In genomic region chr1:23951646-23952095, GRCh38 we compare ENCODE assay signal across 13 cellular contexts. TPM values are rescaled to one million over a fixed set of nuclear protein-coding genes. Genes with fewer than 3 reads are reported as not detected.
DNase-seq lines count a peak whose midpoint lies in the region; ATAC-seq, FAIRE-seq and TF ChIP-seq lines count a peak whose summit lies in the region.
"Had no signal": no experiment of that assay in that cellular context is flagged by ENCODE, and none has a peak within 500 bp of the region (broad histone marks: within the 10 kb centered on the region; RNA-seq: fewer than 3 reads in every experiment).

No MANE protein-coding gene starts in this region.

- CTCF ChIA-PET in Calu3 (lab: Charles Lee), result interaction anchor here (0.6 to 0.9 kb wide), 4 partner anchors 58 to 395 kb away, joined by 3 to 4 read pairs (median 3); no protein-coding TSS in a partner anchor
- CTCF ChIA-PET in CD4-positive, alpha-beta memory T cell (lab: Charles Lee; ENCODE audit: partially characterized antibody), result no interaction called here
- CTCF ChIA-PET in activated CD8-positive, alpha-beta T cell treated with anti-CD3 and anti-CD28 coated beads, Interleukin-2, amount 10 ng/mL, durations not matched to agents 7 days and 5 days (lab: Charles Lee), result interaction anchor here (1.3 kb wide), 1 partner anchor 76 kb away, joined by 3 read pairs; no protein-coding TSS in a partner anchor

- H3K4me3 Mint-ChIP-seq in Calu3 (ENCODE audit: low read depth, unreplicated experiment), result no peak overlapping the region
- H3K4me3 Mint-ChIP-seq in CD4-positive, alpha-beta memory T cell, result no peak overlapping the region
- no peak overlapping the region for H3K4me3 Mint-ChIP-seq in activated CD8-positive, alpha-beta T cell treated with anti-CD3 and anti-CD28 coated beads, Interleukin-2, amount 10 ng/mL, durations not matched to agents 7 days and 5 days
- H3K4me3 Mint-ChIP-seq: activated T-helper 17 cell treated with anti-CD3 and anti-CD28 coated beads, Interleukin-2, amount 50 U/mL, for 72 hours; nephron had no signal

- H3K27ac Mint-ChIP-seq in Calu3 (ENCODE audit: unreplicated experiment), result peak overlapping the region; percentile 52
- no peak overlapping the region for H3K27ac Mint-ChIP-seq in CD4-positive, alpha-beta memory T cell
- no peak overlapping the region for H3K27ac Mint-ChIP-seq in activated CD8-positive, alpha-beta T cell treated with anti-CD3 and anti-CD28 coated beads, Interleukin-2, amount 10 ng/mL, durations not matched to agents 7 days and 5 days
- H3K27ac Mint-ChIP-seq: activated T-helper 17 cell treated with anti-CD3 and anti-CD28 coated beads, Interleukin-2, amount 50 U/mL, for 72 hours had no signal

- ATAC-seq in esophagus mucosa, result peak; percentile 84
- peak; percentile 44 to 68 (median 52) for ATAC-seq in pancreas
- ATAC-seq in GM19023 (IDR thresholded peaks at IDR 0.05; ENCODE audit: unreplicated experiment), result no peak
- ATAC-seq in activated CD8-positive, alpha-beta T cell treated with anti-CD3 and anti-CD28 coated beads, Interleukin-2, amount 10 ng/mL, durations not matched to agents 7 days and 5 days, result no peak
- ATAC-seq: activated T-helper 17 cell treated with anti-CD3 and anti-CD28 coated beads, Interleukin-2, amount 50 U/mL, for 72 hours had no signal

- peak overlapping the region in 2 of 4 donors; percentile 40 to 44 for H3K27ac ChIP-seq in pancreas
- H3K27ac ChIP-seq in CD4-positive, alpha-beta memory T cell (ENCODE audit: low read depth, low read length), result no peak overlapping the region

- 41 to 42% methylated on average over 9 of the region's 9 CpGs for WGBS in pancreas, 2 donors

- DNase-seq in Calu3, result peak; percentile 56
- DNase-seq in NCI-H226, result peak; percentile 65
- DNase-seq in pancreas, result peak in 1 of 6 donors; percentile 49
- no peak for DNase-seq in CD4-positive, alpha-beta memory T cell
- DNase-seq in NCI-H2196 (lab: John Stamatoyannopoulos, UW; ENCODE audit: unreplicated experiment), result no peak
- DNase-seq in activated CD8-positive, alpha-beta T cell treated with anti-CD3 and anti-CD28 coated beads, Interleukin-2, amount 10 ng/mL, durations not matched to agents 7 days and 5 days, result no peak
- DNase-seq: GF-D8, NCI-H187 had no signal

- H3K36me3 ChIP-seq in pancreas, result no peaks in the 10 kb centered on the region
- H3K36me3 ChIP-seq in CD4-positive, alpha-beta memory T cell (ENCODE audit: insufficient read depth, low read length), result no peaks in the 10 kb centered on the region

- H3K9me3 ChIP-seq in pancreas, result no peaks in the 10 kb centered on the region
- H3K9me3 ChIP-seq in CD4-positive, alpha-beta memory T cell (ENCODE audit: control insufficient read depth in 1 of 2, low read length in 2 of 2), result no peaks in the 10 kb centered on the region

- no peaks in the 10 kb centered on the region for H3K9me3 Mint-ChIP-seq in Calu3 (ENCODE audit: low read depth, unreplicated experiment)
- peaks cover 0 to 13% (median 8%) of the 10 kb centered on the region in 8 donors for H3K9me3 Mint-ChIP-seq in CD4-positive, alpha-beta memory T cell
- H3K9me3 Mint-ChIP-seq in activated CD8-positive, alpha-beta T cell treated with anti-CD3 and anti-CD28 coated beads, Interleukin-2, amount 10 ng/mL, durations not matched to agents 7 days and 5 days (ENCODE audit: insufficient read depth), result peaks cover 6% of the 10 kb centered on the region
- H3K9me3 Mint-ChIP-seq: activated T-helper 17 cell treated with anti-CD3 and anti-CD28 coated beads, Interleukin-2, amount 50 U/mL, for 72 hours had no signal

- TF ChIP-seq CTCF in Calu3 (IDR thresholded peaks at IDR 0.05; ENCODE audit: unreplicated experiment), result no peak
- TF ChIP-seq CTCF in pancreas (IDR thresholded peaks at IDR 0.05), result no peak

- intact Hi-C loops in Calu3 (cut with micrococcal nuclease; ENCODE audit: unreplicated experiment) (no loop called here), pancreas (cut with DNase I) (loop anchor here in 2 of 3 donors (10.0 kb wide), 1 partner anchor 73 kb away; no protein-coding TSS in a partner anchor)
- intact Hi-C loops in CD4-positive, alpha-beta memory T cell (cut with micrococcal nuclease), result loop anchor here (10.0 kb wide), 1 partner anchor 147 kb away; the partner anchor contains the start of gene GALE

- POLR2A ChIA-PET in CD4-positive, alpha-beta memory T cell (lab: Charles Lee; ENCODE audit: partially characterized antibody), result no interaction called here
- POLR2A ChIA-PET in activated CD8-positive, alpha-beta T cell treated with anti-CD3 and anti-CD28 coated beads, Interleukin-2, amount 10 ng/mL, durations not matched to agents 7 days and 5 days (lab: Charles Lee), result no interaction called here

- H3K36me3 Mint-ChIP-seq in Calu3 (ENCODE audit: insufficient read depth, unreplicated experiment), result peaks cover 5% of the 10 kb centered on the region
- peaks cover 2 to 4% of the 10 kb centered on the region in 2 donors for H3K36me3 Mint-ChIP-seq in CD4-positive, alpha-beta memory T cell
- peaks cover 3% of the 10 kb centered on the region for H3K36me3 Mint-ChIP-seq in activated CD8-positive, alpha-beta T cell treated with anti-CD3 and anti-CD28 coated beads, Interleukin-2, amount 10 ng/mL, durations not matched to agents 7 days and 5 days (ENCODE audit: low read depth)

- peaks cover 14 to 27% (median 21%) of the 10 kb centered on the region in 3 donors for H3K4me1 ChIP-seq in pancreas
- peaks cover 8% of the 10 kb centered on the region for H3K4me1 ChIP-seq in CD4-positive, alpha-beta memory T cell (ENCODE audit: insufficient read depth, low read length)

- H3K4me3 ChIP-seq in pancreas, result no peak overlapping the region
- H3K4me3 ChIP-seq in CD4-positive, alpha-beta memory T cell (ENCODE audit: low read length in 2 of 2), result no peak overlapping the region

- H3K27me3 ChIP-seq in pancreas, result no peaks in the 10 kb centered on the region
- H3K27me3 ChIP-seq in CD4-positive, alpha-beta memory T cell (ENCODE audit: insufficient read depth, low read length), result no peaks in the 10 kb centered on the region

- no peaks in the 10 kb centered on the region for H3K27me3 Mint-ChIP-seq in Calu3 (ENCODE audit: unreplicated experiment)
- H3K27me3 Mint-ChIP-seq in CD4-positive, alpha-beta memory T cell, result peaks cover 0 to 6% of the 10 kb centered on the region in 2 donors
- peaks cover 4% of the 10 kb centered on the region for H3K27me3 Mint-ChIP-seq in activated CD8-positive, alpha-beta T cell treated with anti-CD3 and anti-CD28 coated beads, Interleukin-2, amount 10 ng/mL, durations not matched to agents 7 days and 5 days (ENCODE audit: low read depth)
- H3K27me3 Mint-ChIP-seq: activated T-helper 17 cell treated with anti-CD3 and anti-CD28 coated beads, Interleukin-2, amount 50 U/mL, for 72 hours had no signal

- no TSS peak for BruUV-seq in Calu3 (replicated peaks; lab: Mats Ljungman, UMichigan)

- no peak for FAIRE-seq in pancreas (lab: Jason Lieb, UNC)
- FAIRE-seq: frontal cortex had no signal

- peaks cover 16% of the 10 kb centered on the region for H3K4me1 Mint-ChIP-seq in Calu3 (ENCODE audit: low read depth, unreplicated experiment)
- peaks cover 6 to 17% (median 7%) of the 10 kb centered on the region in 4 donors for H3K4me1 Mint-ChIP-seq in CD4-positive, alpha-beta memory T cell
- peaks cover 18% of the 10 kb centered on the region for H3K4me1 Mint-ChIP-seq in activated CD8-positive, alpha-beta T cell treated with anti-CD3 and anti-CD28 coated beads, Interleukin-2, amount 10 ng/mL, durations not matched to agents 7 days and 5 days (ENCODE audit: low read depth)

RNA-seq across cellular contexts. Expression of gene PNRC2, which starts 8.0 kb away (rescaled TPM):
- total RNA-seq in Calu3 (2022), result 57.9 and 59.0 TPM in 2 replicates
- total RNA-seq in esophagus mucosa, result 47.8 TPM
- 10 to 100 TPM; 24.3 to 57.4 (median 38.3) TPM for total RNA-seq in pancreas
- polyA plus RNA-seq in pancreas, result 10 to 100 TPM; 30.2 to 49.0 TPM
- 100 to 1,000 TPM; 156 to 160 TPM for total RNA-seq in CD4-positive, alpha-beta memory T cell
- 100 to 1,000 TPM; 127 to 140 TPM for polyA plus RNA-seq in CD4-positive, alpha-beta memory T cell
- 100 to 1,000 TPM; 129 to 134 TPM for total RNA-seq in activated CD8-positive, alpha-beta T cell treated with anti-CD3 and anti-CD28 coated beads, Interleukin-2, amount 10 ng/mL, durations not matched to agents 7 days and 5 days

RNA-seq across cellular contexts. Expression of gene SRSF10, which starts 28.5 kb away (rescaled TPM):
- total RNA-seq in Calu3 (2022) (113 and 121 TPM in 2 replicates), esophagus mucosa (48.5 TPM), pancreas (10 to 100 TPM; 25.5 to 54.9 (median 37.1) TPM)
- polyA plus RNA-seq in pancreas, result 10 to 100 TPM; 42.8 to 78.8 TPM
- 100 to 1,000 TPM; 163 to 169 TPM for total RNA-seq in CD4-positive, alpha-beta memory T cell
- polyA plus RNA-seq in CD4-positive, alpha-beta memory T cell, result 100 to 1,000 TPM; 109 to 111 TPM
- 100 to 1,000 TPM; 223 to 228 TPM for total RNA-seq in activated CD8-positive, alpha-beta T cell treated with anti-CD3 and anti-CD28 coated beads, Interleukin-2, amount 10 ng/mL, durations not matched to agents 7 days and 5 days

RNA-seq across cellular contexts. Expression of gene CNR2, which starts 38.5 kb away (rescaled TPM):
- total RNA-seq in Calu3 (2022) (not detected in 2 replicates), esophagus mucosa (0.12 TPM), pancreas (not detected)
- polyA plus RNA-seq in pancreas, result not detected
- not detected for total RNA-seq in CD4-positive, alpha-beta memory T cell
- polyA plus RNA-seq in CD4-positive, alpha-beta memory T cell, result under 1 TPM in 1 of 2 donors, not detected in 1; 0.36 TPM
- total RNA-seq in activated CD8-positive, alpha-beta T cell treated with anti-CD3 and anti-CD28 coated beads, Interleukin-2, amount 10 ng/mL, durations not matched to agents 7 days and 5 days, result 1 to 10 TPM; 3.4 to 3.7 TPM
- total RNA-seq: frontal cortex had no signal

Comparison
In these comparisons a context has a peak if more than half of its experiments do, and no peak if none do; other contexts are left out.
1. DNase-seq: peak in Calu3 (single experiment) and NCI-H226 (single experiment); none in CD4-positive, alpha-beta memory T cell (0 of 5), NCI-H2196 (single experiment) and activated CD8-positive, alpha-beta T cell treated with anti-CD3 and anti-CD28 coated beads, Interleukin-2, amount 10 ng/mL, durations not matched to agents 7 days and 5 days (single experiment).
2. ATAC-seq: peak in esophagus mucosa (single experiment) and pancreas (4 of 4); none in GM19023 (single experiment) and activated CD8-positive, alpha-beta T cell treated with anti-CD3 and anti-CD28 coated beads, Interleukin-2, amount 10 ng/mL, durations not matched to agents 7 days and 5 days (single experiment).